In genomic region chr10:127433951-127434350, GRCh38 we compare ENCODE assay signal across 29 cellular contexts.
"Had no signal": no experiment of that assay in that cellular context is flagged by ENCODE, and none has a peak within 500 bp of the region (broad histone marks: within the 10 kb centered on the region; RNA-seq: fewer than 3 reads in every experiment).

No MANE protein-coding gene starts in this region.

- H3K4me3 Mint-ChIP-seq: activated naive CD8-positive, alpha-beta T cell; natural killer cell treated with Interleukin-12 subunit alpha and Interleukin-12 subunit beta and Interleukin-15 and Interleukin-18, amount 100 ng/mL, for 72 hours; stimulated activated naive B cell treated with anti-CD40 and anti-IgM and Interleukin-4, amounts not matched to agents 10 μg/mL and 1 μg/mL and 100 μg/mL, for 72 hours had no signal

- H3K36me3 Mint-ChIP-seq: activated naive CD8-positive, alpha-beta T cell; natural killer cell treated with Interleukin-12 subunit alpha and Interleukin-12 subunit beta and Interleukin-15 and Interleukin-18, amount 100 ng/mL, for 72 hours; stimulated activated naive B cell treated with anti-CD40 and anti-IgM and Interleukin-4, amounts not matched to agents 10 μg/mL and 1 μg/mL and 100 μg/mL, for 72 hours had no signal

- H3K27ac ChIP-seq: adrenal gland, body of pancreas, heart right ventricle, left lung, lower lobe of right lung, neutrophil, ovary, prostate gland, stomach, tibial artery, WERI-Rb-1 had no signal

- H3K27me3 ChIP-seq: adrenal gland, body of pancreas, heart right ventricle, left lung, neutrophil, ovary, stomach, tibial artery had no signal

- H3K4me1 Mint-ChIP-seq: stimulated activated naive B cell treated with anti-CD40 and anti-IgM and Interleukin-4, amounts not matched to agents 10 μg/mL and 1 μg/mL and 100 μg/mL, for 72 hours had no signal

- H3K4me3 ChIP-seq: adrenal gland, body of pancreas, heart right ventricle, left lung, lower lobe of right lung, mucosa of descending colon, ovary, prostate gland, smooth muscle cell, stomach, tibial artery had no signal

- H3K27ac Mint-ChIP-seq: activated naive CD8-positive, alpha-beta T cell; natural killer cell treated with Interleukin-12 subunit alpha and Interleukin-12 subunit beta and Interleukin-15 and Interleukin-18, amount 100 ng/mL, for 72 hours; stimulated activated naive B cell treated with anti-CD40 and anti-IgM and Interleukin-4, amounts not matched to agents 10 μg/mL and 1 μg/mL and 100 μg/mL, for 72 hours had no signal

- H3K9me3 Mint-ChIP-seq: natural killer cell treated with Interleukin-12 subunit alpha and Interleukin-12 subunit beta and Interleukin-15 and Interleukin-18, amount 100 ng/mL, for 72 hours; stimulated activated naive B cell treated with anti-CD40 and anti-IgM and Interleukin-4, amounts not matched to agents 10 μg/mL and 1 μg/mL and 100 μg/mL, for 72 hours had no signal

- H3K27me3 Mint-ChIP-seq: activated naive CD8-positive, alpha-beta T cell; natural killer cell treated with Interleukin-12 subunit alpha and Interleukin-12 subunit beta and Interleukin-15 and Interleukin-18, amount 100 ng/mL, for 72 hours; stimulated activated naive B cell treated with anti-CD40 and anti-IgM and Interleukin-4, amounts not matched to agents 10 μg/mL and 1 μg/mL and 100 μg/mL, for 72 hours had no signal

- ATAC-seq: activated CD4-positive, CD25-positive, alpha-beta regulatory T cell treated with anti-CD3 and anti-CD28 coated beads, Interleukin-2, amount 50 U/mL, for 24 hours; body of pancreas; esophagus mucosa; heart right ventricle; left lung; lower lobe of right lung; mucosa of descending colon; natural killer cell treated with Interleukin-12 subunit alpha and Interleukin-12 subunit beta and Interleukin-15 and Interleukin-18, amount 100 ng/mL, for 72 hours; stimulated activated naive B cell treated with anti-CD40 and anti-IgM and Interleukin-4, amounts not matched to agents 10 μg/mL and 1 μg/mL and 100 μg/mL, for 72 hours had no signal

- H3K4me1 ChIP-seq: adrenal gland, body of pancreas, heart right ventricle, left lung, lower lobe of right lung, prostate gland, stomach, tibial artery had no signal

- H3K9me3 ChIP-seq: adrenal gland, body of pancreas, heart right ventricle, left lung, lower lobe of right lung, mucosa of descending colon, neutrophil, ovary, prostate gland, stomach, tibial artery had no signal

- DNase-seq: activated CD4-positive, alpha-beta T cell treated with anti-CD3 and anti-CD28 coated beads for 48 hours; activated CD4-positive, alpha-beta T cell treated with anti-CD3 and anti-CD28 coated beads, Interleukin-2, amount 50 U/mL, for 48 hours; activated CD8-positive, alpha-beta memory T cell treated with anti-CD3 and anti-CD28 coated beads for 24 hours; activated effector memory CD4-positive, alpha-beta T cell treated with Interleukin-2 at 50 U/mL for 16 hours; activated naive CD4-positive, alpha-beta T cell treated with Interleukin-2 at 50 U/mL for 16 hours; adrenal gland; body of pancreas; cerebellar nuclear complex; foreskin melanocyte; heart right ventricle; kidney glomerular epithelial cell; left lung; lower lobe of right lung; mesendoderm; mucosa of descending colon; ovary; retina; stimulated activated CD4-positive, alpha-beta T cell treated with anti-CD3 and anti-CD28 coated beads, Interleukin-1b, Interleukin-23, amount 100 ng/mL, for 48 hours; stimulated activated naive B cell treated with anti-CD40 and anti-IgM and Interleukin-4, amounts not matched to agents 10 μg/mL and 1 μg/mL and 100 μg/mL, for 72 hours; stomach; tibial artery; WERI-Rb-1 had no signal

- H3K36me3 ChIP-seq: adrenal gland, neutrophil, ovary, WERI-Rb-1 had no signal

- H3K4me2 ChIP-seq: smooth muscle cell had no signal
